In genomic region chr18:33231474-33232317, GRCh38 we compare ENCODE assay signal across 8 cellular contexts.
DNase-seq lines count a peak whose midpoint lies in the region; ATAC-seq and TF ChIP-seq lines count a peak whose summit lies in the region.

No MANE protein-coding gene starts in this region.

- H3K9me3 ChIP-seq in BE2C (no peaks in the 10 kb centered on the region), liver (ENCODE audit: control insufficient read depth in 4 of 4, low read length in 3 of 4) (no peaks in the 10 kb centered on the region)

- H3K4me3 ChIP-seq in BE2C (ENCODE audit: low read depth, low read length) (no peak overlapping the region), liver (ENCODE audit: low read depth in 1 of 3, low read length in 3 of 3) (no peak overlapping the region)

- no peak overlapping the region for H3K27ac ChIP-seq in liver (ENCODE audit: low read depth in 1 of 2, low read length in 2 of 2)

- H3K4me3 Mint-ChIP-seq in T-cell: no peak overlapping the region

- DNase-seq in BE2C (peak; percentile 64), NCI-H1417 treated with DMSO at 0.1 percent for 48 hours (lab: John Stamatoyannopoulos, UW) (peak; percentile 58), T-cell (peak in 23 of 34 experiments; percentile 0 to 26 (median 8)), cerebellum (ENCODE audit: low spot score) (peak; percentile 33)
- DNase-seq in stimulated activated CD4-positive, alpha-beta T cell treated with anti-CD3 and anti-CD28 coated beads, TNF-alpha, amount 100 ng/mL, for 24 hours (ENCODE audit: low read depth in 3 of 3): peak; percentile 14 to 38 (median 25)

- no peak overlapping the region for H3K27ac Mint-ChIP-seq in T-cell

- CTCF ChIA-PET in T-cell (lab: Charles Lee): interaction anchor here in 1 of 2 donors (0.5 to 1.4 kb wide), 3 partner anchors 9 to 19 kb away, joined by 4 to 5 read pairs (median 5); no protein-coding TSS in a partner anchor

- POLR2A ChIA-PET in T-cell (lab: Charles Lee): no interaction called here

- no peaks in the 10 kb centered on the region for H3K36me3 Mint-ChIP-seq in T-cell

- no peaks in the 10 kb centered on the region for H3K27me3 ChIP-seq in BE2C
- H3K27me3 ChIP-seq in liver (ENCODE audit: control insufficient read depth in 4 of 4, insufficient read depth in 4 of 4, low read length in 3 of 4): no peaks in the 10 kb centered on the region

- no peak overlapping the region for H3K9ac ChIP-seq in liver (ENCODE audit: low read depth in 1 of 2, low read length in 2 of 2)

- TF ChIP-seq CTCF in BE2C (IDR thresholded peaks at IDR 0.05; ENCODE audit: low read depth, low read length) (peak; percentile 78), liver (IDR thresholded peaks at IDR 0.05; ENCODE audit: low read depth, low read length, missing input control) (peak; percentile 89)

- H3K27me3 Mint-ChIP-seq in T-cell: no peaks in the 10 kb centered on the region

- peaks cover 0 to 2% (median 0%) of the 10 kb centered on the region in 3 donors for H3K9me3 Mint-ChIP-seq in T-cell

- ATAC-seq in GM18511 (IDR thresholded peaks at IDR 0.05; ENCODE audit: unreplicated experiment) (peak; percentile 95), HG02943 (IDR thresholded peaks at IDR 0.05; ENCODE audit: low read depth, unreplicated experiment) (peak; percentile 96), T-cell (replicated peaks in 1 of 4) (peak in 2 of 4 experiments; percentile 35 to 59)

- peaks cover 2 to 8% (median 6%) of the 10 kb centered on the region in 3 donors for H3K4me1 Mint-ChIP-seq in T-cell

- H3K36me3 ChIP-seq in BE2C: no peaks in the 10 kb centered on the region
- no peaks in the 10 kb centered on the region for H3K36me3 ChIP-seq in liver (ENCODE audit: control insufficient read depth in 4 of 4, insufficient read depth in 3 of 4, low read depth in 1 of 4, low read length in 3 of 4)

- H3K4me1 ChIP-seq in BE2C: no peaks in the 10 kb centered on the region
- H3K4me1 ChIP-seq in liver (ENCODE audit: control insufficient read depth in 4 of 4, insufficient read depth in 4 of 4, low read length in 3 of 4): peaks cover 0 to 23% (median 6%) of the 10 kb centered on the region in 4 donors

- TF ChIP-seq RAD21 in liver (IDR thresholded peaks at IDR 0.05): peak; percentile 90 to 92

- 65% methylated on average over 6 of the region's 6 CpGs for WGBS in liver

TF ChIP-seq in liver, 16 proteins besides CTCF, POLR2A, EP300 and RAD21:
- TF ChIP-seq ATF3 (IDR thresholded peaks at IDR 0.05) (no peak), FOXA1 (IDR thresholded peaks at IDR 0.05) (peak; percentile 16), FOXA2 (IDR thresholded peaks at IDR 0.05) (no peak), NR2F2 (IDR thresholded peaks at IDR 0.05) (peak; percentile 99), MAX (IDR thresholded peaks at IDR 0.05) (no peak), REST (IDR thresholded peaks at IDR 0.05) (no peak), HNF4A (conservative IDR thresholded peaks at IDR 0.05) (peak; percentile 11 to 37), YY1 (IDR thresholded peaks at IDR 0.05) (peak; percentile 26), RXRA (IDR thresholded peaks at IDR 0.05) (peak in 1 of 2 donors; percentile 14), HNF4G (IDR thresholded peaks at IDR 0.05) (no peak), GABPA (IDR thresholded peaks at IDR 0.05 in 1 of 2, conservative IDR thresholded peaks at IDR 0.05 in 1 of 2) (no peak), JUND (IDR thresholded peaks at IDR 0.05) (no peak), EGR1 (IDR thresholded peaks at IDR 0.05; ENCODE audit: low read depth in 2 of 2) (no peak), TAF1 (conservative IDR thresholded peaks at IDR 0.05) (no peak), ZBTB33 (IDR thresholded peaks at IDR 0.05) (no peak), SP1 (IDR thresholded peaks at IDR 0.05) (no peak)

Comparison
In these comparisons a context has a peak if more than half of its experiments do, and no peak if none do; other contexts are left out.
1. DNase-seq: peak in every context shown above with its lines; median percentile 64 in BE2C; 58 in NCI-H1417 treated with DMSO at 0.1 percent for 48 hours; 33 in cerebellum; 25 in stimulated activated CD4-positive, alpha-beta T cell treated with anti-CD3 and anti-CD28 coated beads, TNF-alpha, amount 100 ng/mL, for 24 hours; 8 in T-cell.